Comparison of ENCODE assay signal across 1 cellular context in genomic region chr10:75600833-75601232, GRCh38.
TF ChIP-seq lines count a peak whose summit lies in the region.

No MANE protein-coding gene starts in this region.

TF ChIP-seq in HepG2, 621 proteins besides CTCF, POLR2A, EP300 and RAD21 (continued from another document and continues in another):
- no peak for TF ChIP-seq IKZF5 (CRISPR knock-in tag; IDR thresholded peaks at IDR 0.05)
- TF ChIP-seq HNF4A (CRISPR knock-in tag; IDR thresholded peaks at IDR 0.05) = peak; percentile 75
- TF ChIP-seq ZNF740 (CRISPR knock-in tag; IDR thresholded peaks at IDR 0.05) = no peak
- peak; percentile 68 for TF ChIP-seq NR2F6 (IDR thresholded peaks at IDR 0.05)
- peak; percentile 55; the same call in 1 of the 2 replicates for TF ChIP-seq NR2F6 (CRISPR knock-in tag; IDR thresholded peaks at IDR 0.05)
- no peak for TF ChIP-seq PPARG (CRISPR knock-in tag; conservative IDR thresholded peaks at IDR 0.05)
- no peak for TF ChIP-seq DBP (CRISPR knock-in tag; IDR thresholded peaks at IDR 0.05; ENCODE audit: not compliant biosample characterization)
- TF ChIP-seq ZNF414 (CRISPR knock-in tag; IDR thresholded peaks at IDR 0.05) = no peak
- TF ChIP-seq GMEB2 (CRISPR knock-in tag; IDR thresholded peaks at IDR 0.05; ENCODE audit: low read depth) = no peak
- no peak for TF ChIP-seq ZNF672 (CRISPR knock-in tag; IDR thresholded peaks at IDR 0.05)
- 0 out of 2 replicates have a peak, but pooled peaks have one; percentile 59 for TF ChIP-seq MEF2D (CRISPR knock-in tag; IDR thresholded peaks at IDR 0.05)
- peak; percentile 65 for TF ChIP-seq BCL6 (CRISPR knock-in tag; IDR thresholded peaks at IDR 0.05)
- TF ChIP-seq TEAD2 (CRISPR knock-in tag; IDR thresholded peaks at IDR 0.05) = no peak
- TF ChIP-seq ZBTB14 (CRISPR knock-in tag; IDR thresholded peaks at IDR 0.05) = no peak
- TF ChIP-seq ZNF563 (CRISPR knock-in tag; IDR thresholded peaks at IDR 0.05) = no peak
- TF ChIP-seq TEF (CRISPR knock-in tag; IDR thresholded peaks at IDR 0.05) = no peak
- no peak for TF ChIP-seq ZBED4 (CRISPR knock-in tag; IDR thresholded peaks at IDR 0.05; ENCODE audit: borderline replicate concordance)
- TF ChIP-seq ZNF512B (CRISPR knock-in tag; IDR thresholded peaks at IDR 0.05; ENCODE audit: borderline replicate concordance) = no peak
- TF ChIP-seq ZIK1 (CRISPR knock-in tag; IDR thresholded peaks at IDR 0.05; ENCODE audit: borderline replicate concordance, low read depth) = no peak
- no peak for TF ChIP-seq JUNB (CRISPR knock-in tag; IDR thresholded peaks at IDR 0.05; ENCODE audit: borderline replicate concordance)
- peak; percentile 78 for TF ChIP-seq FOXA3 (CRISPR knock-in tag; IDR thresholded peaks at IDR 0.05)
- TF ChIP-seq SRY (CRISPR knock-in tag; IDR thresholded peaks at IDR 0.05) = no peak
- TF ChIP-seq ZNF207 (IDR thresholded peaks at IDR 0.05; ENCODE audit: borderline replicate concordance) = no peak
- no peak for TF ChIP-seq HBP1 (CRISPR knock-in tag; IDR thresholded peaks at IDR 0.05; ENCODE audit: low read depth)
- TF ChIP-seq ZNF609 (CRISPR knock-in tag; IDR thresholded peaks at IDR 0.05; ENCODE audit: borderline replicate concordance) = peak; percentile 50; the same call in 1 of the 2 replicates
- TF ChIP-seq ELF3 (CRISPR knock-in tag; IDR thresholded peaks at IDR 0.05) = peak; percentile 31; the same call in 1 of the 2 replicates
- TF ChIP-seq JUN (CRISPR knock-in tag; IDR thresholded peaks at IDR 0.05) = no peak
- no peak for TF ChIP-seq IKZF4 (CRISPR knock-in tag; IDR thresholded peaks at IDR 0.05; ENCODE audit: borderline replicate concordance, low read depth, not compliant biosample characterization)
- TF ChIP-seq STAG1 (CRISPR knock-in tag; IDR thresholded peaks at IDR 0.05) = 0 out of 2 replicates have a peak, but pooled peaks have one; percentile 8
